In the genomic region with DNA sequence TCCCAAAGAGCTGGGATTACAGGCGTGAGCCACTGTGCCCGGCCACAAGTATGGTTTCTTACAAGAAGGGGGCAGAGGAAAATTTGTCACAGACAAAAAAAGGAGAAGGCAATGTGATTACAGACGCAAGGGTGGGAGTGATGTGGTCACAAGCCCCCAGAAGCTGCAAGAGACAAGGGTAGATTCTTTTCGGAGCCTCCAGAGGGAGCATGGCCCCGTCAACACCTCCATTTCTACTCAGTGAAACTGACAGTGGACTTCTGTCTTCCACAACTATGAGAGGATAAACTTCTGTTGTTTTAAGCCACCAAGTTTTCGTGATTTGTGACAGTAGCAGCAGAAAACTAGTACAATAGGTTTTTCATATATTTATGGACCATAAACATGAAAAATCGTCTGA, we compare ENCODE assay signal across 11 cellular contexts. TPM values are rescaled to one million over a fixed set of nuclear protein-coding genes. Genes with fewer than 3 reads are reported as not detected.
DNase-seq lines count a peak whose midpoint lies in the region; ATAC-seq and TF ChIP-seq lines count a peak whose summit lies in the region.
"Had no signal": no experiment of that assay in that cellular context is flagged by ENCODE, and none has a peak within 500 bp of the region (broad histone marks: within the 10 kb centered on the region; RNA-seq: fewer than 3 reads in every experiment).

No MANE protein-coding gene starts in this region.

- H3K4me3 ChIP-seq in Caco-2 (ENCODE audit: low read depth, low read length) = no peak overlapping the region
- no peak overlapping the region for H3K4me3 ChIP-seq in Jurkat, Clone E6-1 (ENCODE audit: low read length)
- H3K4me3 ChIP-seq in brain microvascular endothelial cell (ENCODE audit: low read depth, low read length) = no peak overlapping the region
- H3K4me3 ChIP-seq in mesendoderm (ENCODE audit: low read length) = no peak overlapping the region

- no peak overlapping the region for H3K9ac ChIP-seq in mesendoderm (ENCODE audit: low read length)

- H4K5ac ChIP-seq in mesendoderm (ENCODE audit: low read length) = no peak overlapping the region

- no peak overlapping the region for H3K4me2 ChIP-seq in mesendoderm (ENCODE audit: low read length)

- H3K36me3 ChIP-seq in Caco-2 (ENCODE audit: control insufficient read depth, insufficient read depth, low read length) (no peaks in the 10 kb centered on the region), brain microvascular endothelial cell (replicated peaks) (no peaks in the 10 kb centered on the region), mesendoderm (ENCODE audit: control insufficient read depth, insufficient read depth, low read length) (no peaks in the 10 kb centered on the region)

- no peak for ATAC-seq in GM18873 (IDR thresholded peaks at IDR 0.05; ENCODE audit: low FRiP score, unreplicated experiment)

- H3K56ac ChIP-seq in mesendoderm (ENCODE audit: low read length) = no peak overlapping the region

- in situ Hi-C loops in brain microvascular endothelial cell (cut with HindIII; ENCODE audit: low pct_ligation_motif_present, low sequenced_read_pairs) = no loop called here

- H3K9me3 Mint-ChIP-seq in Caco-2 (ENCODE audit: unreplicated experiment) (no peaks in the 10 kb centered on the region), immature natural killer cell (no peaks in the 10 kb centered on the region)

- H3K9me3 ChIP-seq in Caco-2 = no peaks in the 10 kb centered on the region

- H2BK5ac ChIP-seq in mesendoderm (ENCODE audit: low read length) = no peak overlapping the region

- no peak overlapping the region for H3K4me3 Mint-ChIP-seq in Caco-2 (ENCODE audit: unreplicated experiment)
- H3K4me3 Mint-ChIP-seq in immature natural killer cell = peak overlapping the region in 1 of 5 donors; percentile 18

- H3K4me1 Mint-ChIP-seq in Caco-2 (ENCODE audit: low read depth, unreplicated experiment) (no peaks in the 10 kb centered on the region), immature natural killer cell (peaks cover 10 to 12% of the 10 kb centered on the region in 2 donors)

- intact Hi-C loops in Caco-2 (cut with micrococcal nuclease; ENCODE audit: unreplicated experiment) = no loop called here

- no peak overlapping the region for H3K23ac ChIP-seq in mesendoderm (ENCODE audit: low read length)

- H3K4ac ChIP-seq in mesendoderm (ENCODE audit: low read depth, low read length) = no peak overlapping the region

- H3K79me2 ChIP-seq in mesendoderm (ENCODE audit: control insufficient read depth, insufficient read depth, low read length) = no peaks in the 10 kb centered on the region

- TF ChIP-seq CTCF in Caco-2 (IDR thresholded peaks at IDR 0.05; ENCODE audit: insufficient read depth in 1 of 2, low read depth in 1 of 2, low read length in 1 of 2, severe bottlenecking in 1 of 2, unreplicated experiment in 1 of 2) (peak; percentile 66 to 70), brain microvascular endothelial cell (IDR thresholded peaks at IDR 0.05; ENCODE audit: low read depth, low read length, missing control alignments) (peak; percentile 78)

- H3K4me1 ChIP-seq in Caco-2 (peaks cover 21% of the 10 kb centered on the region), mesendoderm (ENCODE audit: control insufficient read depth, low read depth, low read length) (peaks cover 2% of the 10 kb centered on the region)

- H3K27me3 Mint-ChIP-seq in Caco-2 (ENCODE audit: insufficient read depth, unreplicated experiment) (no peaks in the 10 kb centered on the region), immature natural killer cell (ENCODE audit: low read depth in 3 of 3) (peaks cover 7 to 23% (median 13%) of the 10 kb centered on the region in 3 donors)

- peak in 1 of 2 experiments; percentile 36 for DNase-seq in Caco-2
- DNase-seq in Jurkat, Clone E6-1 (ENCODE audit: low read depth, low spot score) = peak; percentile 25
- no peak for DNase-seq in brain microvascular endothelial cell
- DNase-seq in mesendoderm = peak; percentile 64
- no peak for DNase-seq in NCI-H345 treated with DMSO at 0.1 percent for 48 hours (lab: John Stamatoyannopoulos, UW; ENCODE audit: unreplicated experiment)
- DNase-seq in immature natural killer cell = no peak
- DNase-seq in GOT3 (lab: John Stamatoyannopoulos, UW) = no peak
- DNase-seq: activated CD4-positive, alpha-beta T cell treated with anti-CD3 and anti-CD28 coated beads for 48 hours; erythroblast; stimulated activated CD4-positive, alpha-beta T cell treated with anti-CD3 and anti-CD28 coated beads, Interleukin-2, amount 100 ng/mL, for 24 hours had no signal

- H4K8ac ChIP-seq in mesendoderm (ENCODE audit: low read depth, low read length) = no peak overlapping the region

- CTCF ChIA-PET in Caco-2 (lab: Charles Lee) = interaction anchor here (0.7 to 1.4 kb wide), 4 partner anchors 135 to 169 kb away, joined by 3 to 5 read pairs (median 4); no protein-coding TSS in a partner anchor

- no TSS peak for BruUV-seq in Caco-2 (replicated peaks; lab: Mats Ljungman, UMichigan)

- H3K27me3 ChIP-seq in Caco-2 (replicated peaks; ENCODE audit: control insufficient read depth, insufficient read depth, low read length) (no peaks in the 10 kb centered on the region), brain microvascular endothelial cell (replicated peaks) (no peaks in the 10 kb centered on the region), mesendoderm (ENCODE audit: insufficient read depth, low read length, poor library complexity) (peaks cover 4% of the 10 kb centered on the region)

- POLR2A ChIA-PET in Caco-2 (lab: Charles Lee) = no interaction called here

- H3K27ac ChIP-seq in brain microvascular endothelial cell (no peak overlapping the region), mesendoderm (ENCODE audit: low read depth, low read length) (no peak overlapping the region)

- H3K79me1 ChIP-seq in mesendoderm (ENCODE audit: low read length) = no peaks in the 10 kb centered on the region

- H2BK120ac ChIP-seq in mesendoderm (ENCODE audit: low read depth, low read length) = no peak overlapping the region

- H2BK15ac ChIP-seq in mesendoderm (replicated peaks; ENCODE audit: low read depth) = no peak overlapping the region

- H3K36me3 Mint-ChIP-seq in Caco-2 (ENCODE audit: insufficient read depth, unreplicated experiment) (peaks cover 7% of the 10 kb centered on the region), immature natural killer cell (no peaks in the 10 kb centered on the region)

- WGBS in mesendoderm (ENCODE audit: extremely low coverage, insufficient coverage, low lambda C conversion rate) = no CpG with 5 or more reads among the region's 7 CpGs

- H3K18ac ChIP-seq in mesendoderm (ENCODE audit: low read length) = no peak overlapping the region

- H2AK5ac ChIP-seq in mesendoderm (ENCODE audit: low read length) = no peak overlapping the region

- H3K27ac Mint-ChIP-seq in Caco-2 (ENCODE audit: unreplicated experiment) (no peak overlapping the region), immature natural killer cell (no peak overlapping the region)

RNA-seq across cellular contexts. Expression of a gene that starts 2.1 kb away (rescaled TPM):
- total RNA-seq in Caco-2 (2022) = 27.7 and 29.0 TPM in 2 replicates
- 0.68 TPM for polyA plus RNA-seq in Jurkat, Clone E6-1 (2012; ENCODE audit: insufficient read depth, insufficient read length)
- 57.4 TPM for polyA plus RNA-seq in mesendoderm (2013, experiment 1 of 2)
- 61.2 TPM for polyA plus RNA-seq in mesendoderm (2013, experiment 2 of 2)
- under 1 TPM in 1 of 3 donors, not detected in 2; 0.12 TPM for polyA plus RNA-seq in immature natural killer cell

Comparison
In these comparisons a context has a peak if more than half of its experiments do, and no peak if none do; other contexts are left out.
1. DNase-seq: peak in Jurkat, Clone E6-1 (single experiment) and mesendoderm (single experiment); none in brain microvascular endothelial cell (single experiment), NCI-H345 treated with DMSO at 0.1 percent for 48 hours (single experiment), immature natural killer cell (0 of 3) and GOT3 (single experiment).